Comparison of ENCODE assay signal across 1 cellular context in the genomic region with DNA sequence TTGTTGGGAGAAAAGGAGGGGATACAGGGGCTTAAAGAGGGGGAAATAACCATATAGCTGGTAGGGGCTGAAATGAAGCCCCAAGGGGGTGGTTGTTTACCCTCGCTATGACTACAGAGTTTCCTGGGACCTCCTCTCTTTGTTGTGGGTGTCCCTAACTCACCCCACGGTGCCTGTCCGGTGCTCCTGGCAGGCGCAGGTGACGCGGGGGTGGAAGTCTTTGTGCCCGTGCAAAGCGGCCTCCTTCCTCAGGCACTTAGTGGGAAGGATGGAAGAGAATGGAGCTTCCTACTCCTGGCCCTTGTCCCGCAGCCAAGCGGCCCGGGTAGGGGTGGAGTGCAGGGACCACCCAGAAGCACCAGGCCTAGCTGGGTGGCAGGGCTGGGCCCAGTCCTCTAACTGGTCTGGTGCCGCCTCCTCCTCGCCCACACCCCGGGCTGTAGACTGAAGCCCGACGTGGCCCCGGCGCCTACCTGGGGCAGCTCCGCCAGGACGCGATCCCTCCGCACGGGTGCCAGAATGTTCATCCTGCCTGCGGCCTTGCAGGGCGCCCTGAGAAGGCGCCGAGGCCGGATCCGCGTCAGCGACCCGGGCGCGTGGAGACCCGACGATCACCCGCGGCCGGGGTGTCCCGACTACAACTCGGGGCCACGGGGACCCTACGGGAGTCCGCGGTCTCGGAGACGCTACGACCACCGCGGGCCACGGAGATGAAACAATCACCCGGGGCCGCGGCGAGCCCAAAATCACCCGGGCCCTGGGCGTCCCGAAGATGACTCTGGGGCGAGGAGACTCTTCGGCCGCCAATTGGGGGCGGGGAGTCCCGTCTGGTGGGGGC.
TF ChIP-seq lines count a peak whose summit lies in the region.

No MANE protein-coding gene starts in this region.

TF ChIP-seq in endothelial cell of umbilical vein, 7 proteins besides CTCF, POLR2A, EP300 and RAD21 (continued from another document):
- TF ChIP-seq POLR2AphosphoS5 (IDR thresholded peaks at IDR 0.05; ENCODE audit: insufficient read depth, low read depth, low read length), result no peak
- no peak for TF ChIP-seq MYC (IDR thresholded peaks at IDR 0.05; ENCODE audit: low read depth, low read length)
- TF ChIP-seq FOS (IDR thresholded peaks at IDR 0.05; ENCODE audit: borderline replicate concordance, insufficient read depth, low read length), result no peak
- no peak for TF ChIP-seq EZH2 (IDR thresholded peaks at IDR 0.05; ENCODE audit: borderline replicate concordance, low read depth, low read length, severe bottlenecking)
- TF ChIP-seq, protein P1, sequence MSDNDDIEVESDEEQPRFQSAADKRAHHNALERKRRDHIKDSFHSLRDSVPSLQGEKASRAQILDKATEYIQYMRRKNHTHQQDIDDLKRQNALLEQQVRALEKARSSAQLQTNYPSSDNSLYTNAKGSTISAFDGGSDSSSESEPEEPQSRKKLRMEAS (IDR thresholded peaks at IDR 0.05; ENCODE audit: insufficient read depth, insufficient read length), result no peak
